ENCODE assay signal across 9 cellular contexts in the genomic region with DNA sequence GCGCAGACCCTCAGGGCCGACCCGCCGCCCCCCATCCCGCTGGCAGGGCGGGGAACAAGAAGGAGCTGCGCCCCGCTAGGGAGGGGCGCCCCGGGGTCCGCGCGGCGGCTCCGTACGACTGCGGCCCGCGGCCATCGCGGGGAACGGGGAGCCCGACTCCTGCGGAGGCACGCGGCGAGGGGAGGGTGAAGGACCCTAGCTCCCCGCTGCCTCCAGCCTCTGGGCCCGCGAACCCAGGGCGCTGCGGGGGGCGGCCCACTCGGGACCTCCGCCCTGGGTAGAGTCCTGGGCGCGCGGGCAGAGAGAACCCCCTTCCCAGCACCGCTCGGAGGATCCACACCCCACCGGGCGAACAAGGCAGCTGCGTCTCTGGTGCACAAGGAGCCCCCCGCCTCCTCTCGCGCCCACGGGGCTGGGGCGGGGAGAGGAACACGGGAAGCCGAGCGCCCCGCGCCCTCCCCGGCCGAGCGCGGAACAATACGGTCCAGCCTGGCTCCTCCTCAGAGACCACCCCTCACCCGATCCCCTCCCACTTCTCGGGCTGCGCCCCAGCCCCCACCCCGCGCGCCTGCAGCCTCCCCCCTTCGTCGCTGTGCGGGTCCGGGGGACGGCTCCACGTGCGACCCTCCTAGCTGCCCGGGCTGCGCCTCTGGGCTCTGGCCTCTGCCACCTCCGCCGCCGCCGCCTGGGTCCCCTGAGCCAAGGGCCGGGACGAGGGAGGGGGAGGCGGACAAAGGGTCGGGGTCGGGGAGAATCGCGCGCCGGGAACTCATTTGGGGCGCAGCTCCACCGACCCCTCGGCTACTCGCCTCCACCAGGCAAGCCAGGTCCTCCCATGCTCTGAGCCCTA. TPM values are rescaled to one million over a fixed set of nuclear protein-coding genes. Genes with fewer than 3 reads are reported as not detected.
DNase-seq lines count a peak whose midpoint lies in the region; ATAC-seq and TF ChIP-seq lines count a peak whose summit lies in the region.
"Had no signal": no experiment of that assay in that cellular context is flagged by ENCODE, and none has a peak within 500 bp of the region (broad histone marks: within the 10 kb centered on the region; RNA-seq: fewer than 3 reads in every experiment).

A gene with protein sequence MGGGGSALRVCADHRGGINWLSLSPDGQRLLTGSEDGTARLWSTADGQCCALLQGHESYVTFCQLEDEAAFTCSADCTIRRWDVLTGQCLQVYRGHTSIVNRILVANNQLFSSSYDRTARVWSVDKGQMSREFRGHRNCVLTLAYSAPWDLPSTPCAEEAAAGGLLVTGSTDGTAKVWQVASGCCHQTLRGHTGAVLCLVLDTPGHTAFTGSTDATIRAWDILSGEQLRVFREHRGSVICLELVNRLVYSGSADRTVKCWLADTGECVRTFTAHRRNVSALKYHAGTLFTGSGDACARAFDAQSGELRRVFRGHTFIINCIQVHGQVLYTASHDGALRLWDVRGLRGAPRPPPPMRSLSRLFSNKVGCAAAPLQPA (minus strand): TSS at position 484 of the 850 bp plus-strand sequence. CDS start 449 bp downstream, at position 35.

- ATAC-seq in naive B cell (ENCODE audit: low read depth in 2 of 2) = peak in 1 of 2 donors; percentile 4
- no peak for ATAC-seq in GM18858 (IDR thresholded peaks at IDR 0.05; ENCODE audit: unreplicated experiment)
- ATAC-seq in GM18861 (IDR thresholded peaks at IDR 0.05; ENCODE audit: unreplicated experiment) = no peak

- H3K4me1 Mint-ChIP-seq in dendritic cell treated with granulocyte-macrophage colony-stimulating factor and Interleukin-4, amounts not matched to agents 40 ng/mL and 50 ng/mL, for 4 days (ENCODE audit: low read depth) = peaks cover 44% of the 10 kb centered on the region
- peaks cover 14 to 23% (median 22%) of the 10 kb centered on the region in 3 donors for H3K4me1 Mint-ChIP-seq in naive B cell

- H3K27me3 Mint-ChIP-seq in dendritic cell treated with granulocyte-macrophage colony-stimulating factor and Interleukin-4, amounts not matched to agents 40 ng/mL and 50 ng/mL, for 4 days = peaks cover 80% of the 10 kb centered on the region
- peaks cover 44 to 58% (median 54%) of the 10 kb centered on the region in 3 donors for H3K27me3 Mint-ChIP-seq in naive B cell

- no TSS peak for BruUV-seq in A673 (replicated peaks; lab: Mats Ljungman, UMichigan)

- H3K4me3 ChIP-seq in A673 (ENCODE audit: low read depth, low read length, poor library complexity, severe bottlenecking) = peak within 1 kb of the TSS; percentile 74

- H3K27ac ChIP-seq in A673 (ENCODE audit: low read depth, low read length, poor library complexity, severe bottlenecking) = peak within 1 kb of the TSS; percentile 57

- DNase-seq in A673 (ENCODE audit: low spot score) (no peak), NCI-H2227 (lab: John Stamatoyannopoulos, UW; ENCODE audit: unreplicated experiment) (peak; percentile 79), naive B cell (no peak), NCI-H1105 (lab: John Stamatoyannopoulos, UW) (no peak)
- no peak for DNase-seq in activated CD4-positive, CD25-positive, alpha-beta regulatory T cell treated with anti-CD3 and anti-CD28 coated beads, Interleukin-2, amount 50 U/mL, for 72 hours

- H3K36me3 ChIP-seq in A673 (ENCODE audit: insufficient read depth, low read length, poor library complexity, severe bottlenecking) = no peaks in the 10 kb centered on the region

- CTCF ChIA-PET in A673 (lab: Charles Lee) = no interaction called here

- no peaks in the 10 kb centered on the region for H3K9me3 ChIP-seq in A673 (ENCODE audit: low read depth, low read length, poor library complexity, severe bottlenecking)

- POLR2A ChIA-PET in A673 (lab: Charles Lee; ENCODE audit: low non-redundant PET) = no interaction called here

- intact Hi-C loops in A673 (cut with micrococcal nuclease; ENCODE audit: unreplicated experiment) = no loop called here
- intact Hi-C loops in dendritic cell treated with granulocyte-macrophage colony-stimulating factor and Interleukin-4, amounts not matched to agents 40 ng/mL and 50 ng/mL, for 4 days (cut with micrococcal nuclease) = no loop called here

- no peaks in the 10 kb centered on the region for H3K9me3 Mint-ChIP-seq in dendritic cell treated with granulocyte-macrophage colony-stimulating factor and Interleukin-4, amounts not matched to agents 40 ng/mL and 50 ng/mL, for 4 days
- peaks cover 0 to 2% (median 0%) of the 10 kb centered on the region in 7 donors for H3K9me3 Mint-ChIP-seq in naive B cell

- peak within 1 kb of the TSS; percentile 48 for H3K4me3 Mint-ChIP-seq in dendritic cell treated with granulocyte-macrophage colony-stimulating factor and Interleukin-4, amounts not matched to agents 40 ng/mL and 50 ng/mL, for 4 days
- peak within 1 kb of the TSS; percentile 58 to 88 (median 79) for H3K4me3 Mint-ChIP-seq in naive B cell

- TF ChIP-seq CTCF in A673 (conservative IDR thresholded peaks at IDR 0.05; ENCODE audit: low read depth, low read length) = no peak

- no peaks in the 10 kb centered on the region for H3K36me3 Mint-ChIP-seq in dendritic cell treated with granulocyte-macrophage colony-stimulating factor and Interleukin-4, amounts not matched to agents 40 ng/mL and 50 ng/mL, for 4 days (ENCODE audit: low read depth)
- no peaks in the 10 kb centered on the region for H3K36me3 Mint-ChIP-seq in naive B cell

- peaks cover 11% of the 10 kb centered on the region for H3K4me1 ChIP-seq in A673 (ENCODE audit: insufficient read depth, low read length, poor library complexity, severe bottlenecking)

- H3K27ac Mint-ChIP-seq in dendritic cell treated with granulocyte-macrophage colony-stimulating factor and Interleukin-4, amounts not matched to agents 40 ng/mL and 50 ng/mL, for 4 days = peak within 1 kb of the TSS; percentile 23
- peak within 1 kb of the TSS; percentile 89 to 95 (median 90) for H3K27ac Mint-ChIP-seq in naive B cell

- H3K27me3 ChIP-seq in A673 (replicated peaks; ENCODE audit: insufficient read depth, low read depth, low read length, poor library complexity) = peaks cover 50% of the 10 kb centered on the region

RNA-seq across cellular contexts. Expression of the gene that starts here (rescaled TPM):
- total RNA-seq in A673 (2021) = 0.86 and 1.9 TPM in 2 replicates
- polyA plus RNA-seq in naive B cell (ENCODE audit: low read depth in 6 of 6) = 1 to 10 TPM; 1.4 to 3.5 (median 1.9) TPM
- total RNA-seq: T-helper 1 cell treated with Interleukin-12 subunit alpha and Interleukin-12 subunit beta and Interleukin-4 antibody, amounts not matched to agents 30 ng/mL and 1 ng/mL, for 36 hours had no signal
